Comparison of ENCODE assay signal across 8 cellular contexts in genomic region chr1:201539561-201540404, GRCh38. TPM values are rescaled to one million over a fixed set of nuclear protein-coding genes. Genes with fewer than 3 reads are reported as not detected.
DNase-seq lines count a peak whose midpoint lies in the region; ATAC-seq and TF ChIP-seq lines count a peak whose summit lies in the region.

No MANE protein-coding gene starts in this region.

- no peaks in the 10 kb centered on the region for H3K36me3 ChIP-seq in Caco-2 (ENCODE audit: control insufficient read depth, insufficient read depth, low read length)

- DNase-seq in Caco-2 (peak in 1 of 2 experiments; percentile 12), NCI-H1105 (lab: John Stamatoyannopoulos, UW) (peak; percentile 79), foreskin fibroblast (peak; percentile 72 to 85), GM13977 (ENCODE audit: low spot score) (no peak), GM13976 (ENCODE audit: low spot score) (no peak)
- DNase-seq in naive thymus-derived CD8-positive, alpha-beta T cell = no peak

- H3K27ac Mint-ChIP-seq in Caco-2 (ENCODE audit: unreplicated experiment) = no peak overlapping the region
- H3K27ac Mint-ChIP-seq in naive thymus-derived CD8-positive, alpha-beta T cell = peak overlapping the region in 1 of 10 donors; percentile 67

- no peaks in the 10 kb centered on the region for H3K9me3 Mint-ChIP-seq in Caco-2 (ENCODE audit: unreplicated experiment)
- peaks cover 0 to 15% (median 0%) of the 10 kb centered on the region in 9 donors for H3K9me3 Mint-ChIP-seq in naive thymus-derived CD8-positive, alpha-beta T cell

- in situ Hi-C loops in GM13977 (cut with MboI; ENCODE audit: low pct_unique_long_range_greater_than_20kb, low sequenced_read_pairs, unreplicated experiment) = no loop called here
- in situ Hi-C loops in GM13976 (cut with MboI; ENCODE audit: low sequenced_read_pairs, unreplicated experiment) = no loop called here

- peak overlapping the region; percentile 79 for H3K4me3 Mint-ChIP-seq in Caco-2 (ENCODE audit: unreplicated experiment)
- H3K4me3 Mint-ChIP-seq in naive thymus-derived CD8-positive, alpha-beta T cell = peak overlapping the region; percentile 66 to 87 (median 82)

- H3K27ac ChIP-seq in VCaP = peak overlapping the region; percentile 24; the same call in 1 of the 2 replicates

- H3K27me3 Mint-ChIP-seq in Caco-2 (ENCODE audit: insufficient read depth, unreplicated experiment) = peaks cover 27% of the 10 kb centered on the region
- peaks cover 45 to 82% (median 58%) of the 10 kb centered on the region in 5 donors for H3K27me3 Mint-ChIP-seq in naive thymus-derived CD8-positive, alpha-beta T cell

- TF ChIP-seq CTCF in Caco-2 (IDR thresholded peaks at IDR 0.05; ENCODE audit: insufficient read depth in 1 of 2, low read depth in 1 of 2, low read length in 1 of 2, severe bottlenecking in 1 of 2, unreplicated experiment in 1 of 2) (no peak), VCaP (conservative IDR thresholded peaks at IDR 0.05) (no peak), foreskin fibroblast (IDR thresholded peaks at IDR 0.05; ENCODE audit: low read depth, low read length) (no peak), GM13977 (IDR thresholded peaks at IDR 0.05; ENCODE audit: extremely low read depth, insufficient read depth, missing control alignments) (no peak), GM13976 (IDR thresholded peaks at IDR 0.05; ENCODE audit: borderline replicate concordance, control extremely low read depth, extremely low read depth, insufficient read depth, missing control alignments) (no peak)

- intact Hi-C loops in Caco-2 (cut with micrococcal nuclease; ENCODE audit: unreplicated experiment) = no loop called here

- ATAC-seq in naive thymus-derived CD8-positive, alpha-beta T cell = peak in 1 of 2 donors; percentile 43
- ATAC-seq in HG02884 (IDR thresholded peaks at IDR 0.05; ENCODE audit: unreplicated experiment) = no peak

- no peaks in the 10 kb centered on the region for H3K9me3 ChIP-seq in Caco-2

- CTCF ChIA-PET in Caco-2 (lab: Charles Lee) = interaction anchor here (0.6 to 1.7 kb wide), 7 partner anchors 8 to 151 kb away, joined by 3 to 4 read pairs (median 3); no protein-coding TSS in a partner anchor

- POLR2A ChIA-PET in Caco-2 (lab: Charles Lee) = no interaction called here
- POLR2A ChIA-PET in naive thymus-derived CD8-positive, alpha-beta T cell (lab: Charles Lee) = no interaction called here

- H3K27me3 ChIP-seq in Caco-2 (replicated peaks; ENCODE audit: control insufficient read depth, insufficient read depth, low read length) = peaks cover 8% of the 10 kb centered on the region

- no TSS peak for BruUV-seq in Caco-2 (replicated peaks; lab: Mats Ljungman, UMichigan)

- H3K36me3 Mint-ChIP-seq in Caco-2 (ENCODE audit: insufficient read depth, unreplicated experiment) = no peaks in the 10 kb centered on the region
- peaks cover 6 to 19% (median 14%) of the 10 kb centered on the region in 3 donors for H3K36me3 Mint-ChIP-seq in naive thymus-derived CD8-positive, alpha-beta T cell

- H3K4me1 ChIP-seq in Caco-2 = peaks cover 9% of the 10 kb centered on the region; the same call in 1 of the 2 replicates

- H3K4me3 ChIP-seq in Caco-2 (ENCODE audit: low read depth, low read length) (peak overlapping the region; percentile 34), foreskin fibroblast (ENCODE audit: low read depth in 1 of 2, low read length in 2 of 2) (peak overlapping the region; percentile 80 to 86)

- H3K4me1 Mint-ChIP-seq in Caco-2 (ENCODE audit: low read depth, unreplicated experiment) = no peaks in the 10 kb centered on the region
- peaks cover 9 to 32% (median 24%) of the 10 kb centered on the region in 4 donors for H3K4me1 Mint-ChIP-seq in naive thymus-derived CD8-positive, alpha-beta T cell

RNA-seq across cellular contexts. Expression of gene NAV1, which starts 0.9 kb away (rescaled TPM):
- 2.0 and 4.6 TPM in 2 replicates for total RNA-seq in Caco-2 (2022)
- total RNA-seq in naive thymus-derived CD8-positive, alpha-beta T cell = 1 to 10 TPM; 2.1 to 3.0 TPM
- polyA plus RNA-seq in naive thymus-derived CD8-positive, alpha-beta T cell = 1 to 10 TPM in 1 of 3 donors, under 1 TPM in 2; 0.10 to 1.9 (median 0.41) TPM

RNA-seq across cellular contexts. Expression of gene CSRP1, which starts 32.9 kb away (rescaled TPM):
- 60.0 and 60.8 TPM in 2 replicates for total RNA-seq in Caco-2 (2022)
- total RNA-seq in naive thymus-derived CD8-positive, alpha-beta T cell = 10 to 100 TPM; 21.8 to 22.4 TPM
- 10 to 100 TPM; 43.3 to 48.2 (median 46.1) TPM for polyA plus RNA-seq in naive thymus-derived CD8-positive, alpha-beta T cell

Comparison
In these comparisons a context has a peak if more than half of its experiments do, and no peak if none do; other contexts are left out.
1. DNase-seq: peak in NCI-H1105 (single experiment) and foreskin fibroblast (2 of 2); none in naive thymus-derived CD8-positive, alpha-beta T cell (0 of 10), GM13977 (single experiment) and GM13976 (single experiment).